21 cellular contexts compared by ENCODE assay signal in genomic region chr6:34370371-34370770, GRCh38. TPM values are rescaled to one million over a fixed set of nuclear protein-coding genes. Genes with fewer than 3 reads are reported as not detected.
DNase-seq lines count a peak whose midpoint lies in the region; ATAC-seq and TF ChIP-seq lines count a peak whose summit lies in the region.
"Had no signal": no experiment of that assay in that cellular context is flagged by ENCODE, and none has a peak within 500 bp of the region (broad histone marks: within the 10 kb centered on the region; RNA-seq: fewer than 3 reads in every experiment).

No MANE protein-coding gene starts in this region.

- TF ChIP-seq CTCF in left ventricle myocardium inferior (IDR thresholded peaks at IDR 0.05; ENCODE audit: borderline replicate concordance) (no peak), upper lobe of right lung (IDR thresholded peaks at IDR 0.05) (no peak), prostate gland (IDR thresholded peaks at IDR 0.05) (no peak)

- H3K27ac ChIP-seq in left ventricle myocardium inferior (replicated peaks): peak overlapping the region; percentile 70
- no peak overlapping the region for H3K27ac ChIP-seq in upper lobe of right lung
- no peak overlapping the region for H3K27ac ChIP-seq in prostate gland
- H3K27ac ChIP-seq: ascending aorta, BLaER1, SJCRH30, tibial artery had no signal

- ATAC-seq in upper lobe of right lung: peak; percentile 83
- ATAC-seq in activated CD4-positive, CD25-positive, alpha-beta regulatory T cell treated with anti-CD3 and anti-CD28 coated beads, Interleukin-2, amount 50 U/mL, for 24 hours: no peak
- no peak for ATAC-seq in HG02798 (IDR thresholded peaks at IDR 0.05; ENCODE audit: poor library complexity, unreplicated experiment)
- ATAC-seq: gastroesophageal sphincter; stimulated activated effector memory CD8-positive, alpha-beta T cell treated with anti-CD3 and anti-CD28 coated beads, Interleukin-12 subunit alpha, Interleukin-12 subunit beta, amount 100 ng/mL, for 72 hours had no signal

- no peak for TF ChIP-seq POLR2A in prostate gland (IDR thresholded peaks at IDR 0.05)

- H3K36me3 ChIP-seq in left ventricle myocardium inferior (no peaks in the 10 kb centered on the region), upper lobe of right lung (no peaks in the 10 kb centered on the region), prostate gland (no peaks in the 10 kb centered on the region)
- H3K36me3 ChIP-seq: ascending aorta, gastroesophageal sphincter, tibial artery had no signal

- H3K4me3 ChIP-seq in left ventricle myocardium inferior: no peak overlapping the region
- H3K4me3 ChIP-seq in upper lobe of right lung: no peak overlapping the region
- H3K4me3 ChIP-seq in prostate gland: no peak overlapping the region
- H3K4me3 ChIP-seq: ascending aorta, BLaER1, gastroesophageal sphincter, SJCRH30, tibial artery had no signal

- peaks cover 52% of the 10 kb centered on the region for H3K4me1 ChIP-seq in left ventricle myocardium inferior
- peaks cover 25% of the 10 kb centered on the region for H3K4me1 ChIP-seq in upper lobe of right lung
- H3K4me1 ChIP-seq in prostate gland (replicated peaks): no peaks in the 10 kb centered on the region
- H3K4me1 ChIP-seq: SJCRH30 had no signal

- H3K27me3 ChIP-seq in left ventricle myocardium inferior (ENCODE audit: low read depth): no peaks in the 10 kb centered on the region
- H3K27me3 ChIP-seq in upper lobe of right lung: no peaks in the 10 kb centered on the region
- H3K27me3 ChIP-seq in prostate gland (replicated peaks; ENCODE audit: insufficient read depth): no peaks in the 10 kb centered on the region
- H3K27me3 ChIP-seq: ascending aorta, BLaER1, gastroesophageal sphincter, SJCRH30, tibial artery had no signal

- H3K9me3 ChIP-seq in left ventricle myocardium inferior (replicated peaks) (no peaks in the 10 kb centered on the region), upper lobe of right lung (no peaks in the 10 kb centered on the region), prostate gland (no peaks in the 10 kb centered on the region)
- H3K9me3 ChIP-seq: ascending aorta, BLaER1, gastroesophageal sphincter, SJCRH30, tibial artery had no signal

- 82% methylated on average over 5 of the region's 5 CpGs for WGBS in prostate gland

- DNase-seq in SKM-1 treated with dmso at 0.1 percent for 144 hours (lab: John Stamatoyannopoulos, UW; ENCODE audit: unreplicated experiment) (peak; percentile 20), SKM-1 (lab: John Stamatoyannopoulos, UW; ENCODE audit: unreplicated experiment) (no peak), left ventricle myocardium inferior (no peak), mucosa of gallbladder (ENCODE audit: low spot score) (peak; percentile 24), upper lobe of right lung (no peak), prostate gland (ENCODE audit: low spot score) (no peak)
- DNase-seq: 8988T; activated CD4-positive, alpha-beta T cell treated with anti-CD3 and anti-CD28 coated beads, Interleukin-2, amount 10 ng/mL, durations not matched to agents 7 days and 5 days; DMS153; mesendoderm; NCI-H2081; NCI-H524; occipital lobe; SJCRH30; tibial artery had no signal

- intact Hi-C loops in left ventricle myocardium inferior (cut with micrococcal nuclease) (no loop called here), upper lobe of right lung (cut with DNase I) (no loop called here), prostate gland (cut with DNase I) (no loop called here)

RNA-seq across cellular contexts. Expression of gene NUDT3, which starts 22.1 kb away (rescaled TPM):
- 50.1 TPM for total RNA-seq in left ventricle myocardium inferior
- total RNA-seq in mucosa of gallbladder: 30.7 TPM
- total RNA-seq in upper lobe of right lung: 29.1 TPM
- 10 to 100 TPM; 28.9 to 30.8 TPM for total RNA-seq in prostate gland

RNA-seq across cellular contexts. Expression of gene RPS10, which starts 55.5 kb away (rescaled TPM):
- total RNA-seq in left ventricle myocardium inferior (678 TPM), mucosa of gallbladder (896 TPM), upper lobe of right lung (875 TPM), prostate gland (1,000 to 10,000 TPM; 1,707 to 2,711 TPM)

Comparison
In these comparisons a context has a peak if more than half of its experiments do, and no peak if none do; other contexts are left out.
1. DNase-seq: peak in SKM-1 treated with dmso at 0.1 percent for 144 hours (single experiment) and mucosa of gallbladder (single experiment); none in SKM-1 (single experiment), left ventricle myocardium inferior (single experiment), upper lobe of right lung (single experiment) and prostate gland (single experiment).